21 cellular contexts compared by ENCODE assay signal in genomic region chr3:153172796-153173757, GRCh38. TPM values are rescaled to one million over a fixed set of nuclear protein-coding genes. Genes with fewer than 3 reads are reported as not detected.
DNase-seq lines count a peak whose midpoint lies in the region; ATAC-seq, FAIRE-seq and TF ChIP-seq lines count a peak whose summit lies in the region.
"Had no signal": no experiment of that assay in that cellular context is flagged by ENCODE, and none has a peak within 500 bp of the region (broad histone marks: within the 10 kb centered on the region; RNA-seq: fewer than 3 reads in every experiment).

No MANE protein-coding gene starts in this region.

- no peak overlapping the region for H2AFZ ChIP-seq in HCT116 (ENCODE audit: low read depth, low read length, poor library complexity, severe bottlenecking)
- no peak overlapping the region for H2AFZ ChIP-seq in GM12878 (ENCODE audit: control insufficient read depth, low read depth, low read length)
- H2AFZ ChIP-seq: GM23338 had no signal

- SMC1A ChIA-PET in GM12878 (lab: Charles Lee; ENCODE audit: uncharacterized antibody, unreplicated experiment): interaction anchor here (0.6 to 1.5 kb wide), 7 partner anchors 9 to 130 kb away, joined by 3 to 4 read pairs (median 3); no protein-coding TSS in a partner anchor

- CTCF ChIA-PET in HCT116 (lab: Charles Lee): interaction anchor here (0.7 to 3.5 kb wide), 4 partner anchors 16 to 146 kb away, joined by 3 to 12 read pairs (median 6); no protein-coding TSS in a partner anchor
- CTCF ChIA-PET in GM12878 (lab: Yijun Ruan, JAX): interaction anchor here (0.6 to 1.1 kb wide), 3 partner anchors 130 to 681 kb away, joined by 3 to 4 read pairs (median 3); no protein-coding TSS in a partner anchor

- ATAC-seq in CD4-positive, CD25-positive, alpha-beta regulatory T cell (ENCODE audit: low read depth in 2 of 2): no peak
- ATAC-seq in HCT116 (peak; percentile 37; the same call in 1 of the 2 replicates), GM12878 (peak; percentile 40), GM21360 (IDR thresholded peaks at IDR 0.05; ENCODE audit: unreplicated experiment) (no peak)
- ATAC-seq: gastrocnemius medialis had no signal

- peaks cover 17 to 39% (median 24%) of the 10 kb centered on the region in 4 donors for H3K4me1 Mint-ChIP-seq in CD4-positive, CD25-positive, alpha-beta regulatory T cell
- H3K4me1 Mint-ChIP-seq: activated naive CD8-positive, alpha-beta T cell treated with anti-CD3 and anti-CD28 coated beads, Interleukin-2, amount 10 ng/mL, durations not matched to agents 7 days and 5 days had no signal

- H3K27ac ChIP-seq in CD4-positive, CD25-positive, alpha-beta regulatory T cell (ENCODE audit: insufficient read depth, low read length, poor library complexity, severe bottlenecking): no peak overlapping the region
- H3K27ac ChIP-seq in HCT116 (ENCODE audit: low read depth, low read length): no peak overlapping the region
- H3K27ac ChIP-seq in GM12878 (ENCODE audit: control insufficient read depth, insufficient read depth): no peak overlapping the region
- H3K27ac ChIP-seq: gastrocnemius medialis, suprapubic skin, VCaP had no signal

- in situ Hi-C loops in GM12878 (cut with MboI): no loop called here

- DNase-seq in CD4-positive, CD25-positive, alpha-beta regulatory T cell: no peak
- no peak for DNase-seq in HCT116 (ENCODE audit: low read depth, low spot score)
- DNase-seq in GM12878 (ENCODE audit: low read depth, low spot score): no peak
- DNase-seq in kidney tubule cell (ENCODE audit: low spot score): peak; percentile 1
- no peak for DNase-seq in pons (ENCODE audit: low spot score)
- DNase-seq in DMS79 treated with DMSO at 0.1 percent for 48 hours (lab: John Stamatoyannopoulos, UW): no peak
- DNase-seq: activated CD4-positive, alpha-beta T cell treated with anti-CD3 and anti-CD28 coated beads, Interleukin-2, amount 50 U/mL, for 48 hours; activated naive CD8-positive, alpha-beta T cell treated with anti-CD3 and anti-CD28 coated beads, Interleukin-2, amount 10 ng/mL, durations not matched to agents 7 days and 5 days; dermis blood vessel endothelial cell; gastrocnemius medialis; NCI-H1436 treated with DMSO at 0.1 percent for 48 hours; nucleus accumbens; OCI-M1; stimulated activated CD4-positive, alpha-beta T cell treated with anti-CD3 and anti-CD28 coated beads, Interleukin-12 subunit alpha, Interleukin-12 subunit beta, amount 100 ng/mL, for 4 hours; stimulated activated CD8-positive, alpha-beta memory T cell treated with anti-CD3 and anti-CD28 coated beads, Interleukin-4, amount 100 ng/mL, for 48 hours had no signal

- no peaks in the 10 kb centered on the region for H3K9me2 ChIP-seq in HCT116 (ENCODE audit: insufficient read depth)

- no peak for TF ChIP-seq EP300 in GM12878 (IDR thresholded peaks at IDR 0.05; ENCODE audit: borderline replicate concordance in 1 of 2, control insufficient read depth in 1 of 2, low read depth in 2 of 2, low read length in 2 of 2)

- no peaks in the 10 kb centered on the region for H3K36me3 ChIP-seq in CD4-positive, CD25-positive, alpha-beta regulatory T cell (ENCODE audit: control insufficient read depth, insufficient read depth, low read length)
- H3K36me3 ChIP-seq in HCT116 (ENCODE audit: control insufficient read depth in 1 of 2, insufficient read depth in 2 of 2, low read length in 2 of 2) (no peaks in the 10 kb centered on the region), GM12878 (ENCODE audit: control insufficient read depth in 2 of 2, insufficient read depth in 2 of 2, low read length in 1 of 2) (no peaks in the 10 kb centered on the region)
- H3K36me3 ChIP-seq: gastrocnemius medialis, suprapubic skin had no signal

- H3K4me2 ChIP-seq in HCT116 (ENCODE audit: low read length) (peak overlapping the region; percentile 35), GM12878 (ENCODE audit: control insufficient read depth, insufficient read depth) (no peak overlapping the region)
- H3K4me2 ChIP-seq: GM23338 had no signal

- no peaks in the 10 kb centered on the region for H3K9me3 Mint-ChIP-seq in CD4-positive, CD25-positive, alpha-beta regulatory T cell

- TF ChIP-seq RAD21 in HCT116 (IDR thresholded peaks at IDR 0.05; ENCODE audit: low read depth) (no peak), GM12878 (IDR thresholded peaks at IDR 0.05; ENCODE audit: insufficient read depth, low read depth, low read length) (no peak)

- no peak for TF ChIP-seq CTCF in HCT116 (IDR thresholded peaks at IDR 0.05 in 2 of 3, conservative IDR thresholded peaks at IDR 0.05 in 1 of 3; ENCODE audit: borderline replicate concordance in 1 of 3, insufficient read depth in 1 of 3, low read depth in 2 of 3, low read length in 2 of 3)
- TF ChIP-seq CTCF in GM12878 (IDR thresholded peaks at IDR 0.05 in 2 of 3, conservative IDR thresholded peaks at IDR 0.05 in 1 of 3; ENCODE audit: control insufficient read depth in 2 of 3, extremely low read depth in 1 of 3, insufficient read depth in 1 of 3, low read depth in 3 of 3, low read length in 3 of 3): no peak

- H3K79me2 ChIP-seq in HCT116 (ENCODE audit: insufficient read depth, low read length): no peaks in the 10 kb centered on the region
- no peaks in the 10 kb centered on the region for H3K79me2 ChIP-seq in GM12878 (ENCODE audit: control insufficient read depth, insufficient read depth, low read length)

- H3K9ac ChIP-seq in HCT116 (ENCODE audit: low read length) (no peak overlapping the region), GM12878 (ENCODE audit: control insufficient read depth, insufficient read depth, low read length) (no peak overlapping the region)

- RAD21 ChIA-PET in HCT116 (lab: Charles Lee; ENCODE audit: low non-redundant PET in 1 of 2, low total read pairs in 2 of 2, uncharacterized antibody in 2 of 2, unreplicated experiment in 2 of 2) (interaction anchor here (1.1 to 1.2 kb wide), 3 partner anchors 12 to 130 kb away, joined by 3 to 4 read pairs (median 3); no protein-coding TSS in a partner anchor), GM12878 (lab: Charles Lee; ENCODE audit: unreplicated experiment) (interaction anchor here (2.5 kb wide), 1 partner anchor 11 kb away, joined by 9 read pairs; the partner anchor contains the start of gene RAP2B)

- no peak for FAIRE-seq in GM12878 (lab: Jason Lieb, UNC)
- FAIRE-seq: bronchial epithelial cell had no signal

- peaks cover 18% of the 10 kb centered on the region for H3K36me3 Mint-ChIP-seq in CD4-positive, CD25-positive, alpha-beta regulatory T cell

- TF ChIP-seq POLR2A in HCT116 (IDR thresholded peaks at IDR 0.05; ENCODE audit: borderline replicate concordance, extremely low read depth, insufficient read depth, insufficient read length) (no peak), GM12878 (IDR thresholded peaks at IDR 0.05; ENCODE audit: low read depth, low read length) (no peak)

- no peaks in the 10 kb centered on the region for H3K27me3 Mint-ChIP-seq in CD4-positive, CD25-positive, alpha-beta regulatory T cell
- H3K27me3 Mint-ChIP-seq: activated naive CD8-positive, alpha-beta T cell treated with anti-CD3 and anti-CD28 coated beads, Interleukin-2, amount 10 ng/mL, durations not matched to agents 7 days and 5 days had no signal

- peak overlapping the region; percentile 28 to 51 (median 31) for H3K27ac Mint-ChIP-seq in CD4-positive, CD25-positive, alpha-beta regulatory T cell
- H3K27ac Mint-ChIP-seq: GM23338; T-helper 1 cell treated with Interleukin-12 subunit alpha and Interleukin-12 subunit beta and Interleukin-4 antibody, amounts not matched to agents 30 μg/mL and 1 μg/mL, for 36 hours had no signal

- WGBS in GM12878 (ENCODE audit: insufficient coverage, insufficient replicate concordance, low lambda C conversion rate, missing lambda C conversion rate): 92% methylated on average over 19 of the region's 19 CpGs

- POLR2A ChIA-PET in HCT116 (lab: Charles Lee): interaction anchor here (1.6 to 1.9 kb wide), 2 partner anchors 12 kb away, joined by 5 to 6 read pairs; no protein-coding TSS in a partner anchor
- POLR2A ChIA-PET in GM12878 (lab: Charles Lee): no interaction called here

- no peaks in the 10 kb centered on the region for H3K27me3 ChIP-seq in CD4-positive, CD25-positive, alpha-beta regulatory T cell (ENCODE audit: control insufficient read depth, insufficient read depth, low read length)
- H3K27me3 ChIP-seq in HCT116 (ENCODE audit: insufficient read depth, low read length) (no peaks in the 10 kb centered on the region), GM12878 (replicated peaks in 1 of 2; ENCODE audit: control insufficient read depth in 2 of 2, insufficient read depth in 2 of 2, low read length in 1 of 2) (no peaks in the 10 kb centered on the region)
- H3K27me3 ChIP-seq: gastrocnemius medialis, suprapubic skin had no signal

- no peaks in the 10 kb centered on the region for H4K20me1 ChIP-seq in HCT116 (ENCODE audit: insufficient read depth)
- no peaks in the 10 kb centered on the region for H4K20me1 ChIP-seq in GM12878 (ENCODE audit: control insufficient read depth, insufficient read depth)

- no TSS peak for BruUV-seq in HCT116 (replicated peaks; lab: Mats Ljungman, UMichigan)
- BruUV-seq in GM12878 (replicated peaks; lab: Mats Ljungman, UMichigan): no TSS peak

- no peaks in the 10 kb centered on the region for H3K4me1 ChIP-seq in CD4-positive, CD25-positive, alpha-beta regulatory T cell (ENCODE audit: control insufficient read depth, insufficient read depth, low read length, poor library complexity, severe bottlenecking)
- H3K4me1 ChIP-seq in HCT116 (ENCODE audit: control insufficient read depth in 1 of 2, insufficient read depth in 2 of 2, low read length in 2 of 2) (peaks cover 4 to 16% of the 10 kb centered on the region in 2 experiments), GM12878 (ENCODE audit: control insufficient read depth, insufficient read depth, low read length) (no peaks in the 10 kb centered on the region)
- H3K4me1 ChIP-seq: gastrocnemius medialis had no signal

- no peak overlapping the region for H3K4me3 Mint-ChIP-seq in CD4-positive, CD25-positive, alpha-beta regulatory T cell
- H3K4me3 Mint-ChIP-seq: activated naive CD8-positive, alpha-beta T cell treated with anti-CD3 and anti-CD28 coated beads, Interleukin-2, amount 10 ng/mL, durations not matched to agents 7 days and 5 days; GM23338; T-helper 1 cell treated with Interleukin-12 subunit alpha and Interleukin-12 subunit beta and Interleukin-4 antibody, amounts not matched to agents 30 μg/mL and 1 μg/mL, for 36 hours had no signal

- H3K4me3 ChIP-seq in CD4-positive, CD25-positive, alpha-beta regulatory T cell (ENCODE audit: low read depth, low read length): no peak overlapping the region
- H3K4me3 ChIP-seq in HCT116 (replicated peaks in 1 of 2; ENCODE audit: low read depth in 1 of 2, low read length in 2 of 2) (no peak overlapping the region), GM12878 (no peak overlapping the region)
- H3K4me3 ChIP-seq: gastrocnemius medialis, GM23338, suprapubic skin had no signal

- H3K9me3 ChIP-seq in CD4-positive, CD25-positive, alpha-beta regulatory T cell (ENCODE audit: control insufficient read depth in 2 of 2, low read length in 2 of 2): no peaks in the 10 kb centered on the region
- H3K9me3 ChIP-seq in HCT116 (ENCODE audit: control insufficient read depth in 1 of 2, insufficient read depth in 1 of 2, low read depth in 1 of 2, low read length in 2 of 2): no peaks in the 10 kb centered on the region
- H3K9me3 ChIP-seq in GM12878 (replicated peaks; ENCODE audit: control insufficient read depth, insufficient read depth, low read length): no peaks in the 10 kb centered on the region
- H3K9me3 ChIP-seq: gastrocnemius medialis, suprapubic skin had no signal

- intact Hi-C loops in HCT116 (cut with micrococcal nuclease) (loop anchor here (10.0 kb wide), 1 partner anchor 422 kb away; no protein-coding TSS in a partner anchor), GM12878 (cut with micrococcal nuclease; ENCODE audit: unreplicated experiment) (no loop called here)

RNA-seq across cellular contexts. Expression of gene RAP2B, which starts 11.1 kb away (rescaled TPM):
- total RNA-seq in CD4-positive, CD25-positive, alpha-beta regulatory T cell: 19.9 TPM
- 10 to 100 TPM; 17.3 to 19.5 (median 18.2) TPM for polyA plus RNA-seq in CD4-positive, CD25-positive, alpha-beta regulatory T cell
- total RNA-seq in HCT116 (2021; ENCODE audit: unreplicated experiment) (24.2 TPM), GM12878 (2014; rRNA removed) (13.8 and 14.5 TPM in 2 replicates), GM12878 (2014; rRNA removed; fragmentation: Illumina TruSeq; extraction: Trizol) (9.4 and 10.2 TPM in 2 replicates), GM12878 (2021) (15.1 and 16.0 TPM in 2 replicates)
- polyA plus RNA-seq in HCT116 (2012): 12.1 and 13.6 TPM in 2 replicates
- total RNA-seq in GM12878 (2013; cell fraction: nucleolus; rRNA removed): 8.1 and 9.5 TPM in 2 replicates
- polyA plus RNA-seq in GM12878 (2011; ENCODE audit: low read depth): 3.8 TPM
- polyA plus RNA-seq in GM12878 (2011; rRNA removed) (6.1 and 7.6 TPM in 2 replicates), GM12878 (2014; fragmentation: Illumina TruSeq; extraction: Trizol) (5.9 and 6.4 TPM in 2 replicates), GM12878 (2014; fragmentation: Nextera tagmentation; extraction: Ambion mirVana) (10 to 100 TPM in 1 of 2 experiments, 1 to 10 TPM in 1; 7.0 to 15.2 TPM), GM12878 (2014; rRNA removed) (7.5 and 7.7 TPM in 2 replicates), GM12878 (2016; fragmentation: Nextera tagmentation; extraction: Ambion mirVana) (10 to 100 TPM; 20.0 to 21.3 TPM)
- polyA plus RNA-seq in GM12878 (2011; cell fraction: cytosol; rRNA removed): 6.7 and 6.8 TPM in 2 replicates
- polyA plus RNA-seq in GM12878 (2011; cell fraction: nucleus; rRNA removed): 4.5 and 5.7 TPM in 2 replicates
- 6.7 TPM in 2 replicates for polyA plus RNA-seq in GM12878 (2012)
- 9.7 and 14.4 TPM in 2 replicates for polyA minus RNA-seq in GM12878 (2011; rRNA and poly(A)+ RNA removed)
- 8.1 and 9.9 TPM in 2 replicates for polyA minus RNA-seq in GM12878 (2011; cell fraction: cytosol; rRNA and poly(A)+ RNA removed)
- polyA minus RNA-seq in GM12878 (2011; cell fraction: nucleus; rRNA and poly(A)+ RNA removed): 7.6 and 10.8 TPM in 2 replicates

Comparison
In these comparisons a context has a peak if more than half of its experiments do, and no peak if none do; other contexts are left out.
1. ATAC-seq: peak in HCT116 (single experiment) and GM12878 (single experiment); none in CD4-positive, CD25-positive, alpha-beta regulatory T cell (0 of 2) and GM21360 (single experiment).